ENCODE assay signal across 9 cellular contexts in the genomic region with DNA sequence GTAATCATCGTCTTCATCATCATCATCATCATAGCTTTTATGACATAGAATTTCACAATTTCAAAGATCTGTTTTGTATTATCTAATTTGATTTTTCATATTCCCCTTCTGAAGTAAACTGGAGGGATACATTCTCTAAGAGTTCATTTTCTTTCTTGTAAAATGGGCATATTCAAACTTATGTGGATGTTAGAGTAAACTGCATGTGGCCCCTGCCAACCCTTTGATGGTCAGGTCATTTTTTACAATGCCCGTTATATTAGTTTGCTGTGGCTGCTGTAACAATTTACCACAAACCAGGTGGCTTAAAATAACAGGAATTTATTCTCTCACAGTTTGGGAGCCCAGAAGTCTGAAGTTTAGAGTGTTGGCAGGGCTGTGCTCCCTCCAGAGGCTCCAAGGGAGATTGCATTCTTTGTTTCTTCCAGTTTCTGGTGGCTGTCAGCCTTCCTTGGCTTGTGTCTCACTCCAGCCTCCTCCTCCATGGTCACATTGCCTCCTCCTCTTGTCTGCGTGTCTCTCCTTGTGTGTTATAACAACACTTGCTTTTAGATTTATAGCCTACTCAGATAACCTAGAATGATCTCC.
A peak's percentile ranks its signal among the peaks of the same experiment; 100 is the strongest.
DNase-seq lines count a peak whose midpoint lies in the region; ATAC-seq and TF ChIP-seq lines count a peak whose summit lies in the region.
"Had no signal": no experiment of that assay in that cellular context is flagged by ENCODE, and none has a peak within 500 bp of the region (broad histone marks: within the 10 kb centered on the region; RNA-seq: fewer than 3 reads in every experiment).

No MANE protein-coding gene starts in this region.

- intact Hi-C loops in mucosa of descending colon (cut with DNase I, micrococcal nuclease) (no loop called here), ascending aorta (cut with DNase I) (no loop called here)

- H3K27ac ChIP-seq in ascending aorta: no peak overlapping the region
- no peak overlapping the region for H3K27ac ChIP-seq in effector memory CD4-positive, alpha-beta T cell (ENCODE audit: insufficient read depth, low read length, poor library complexity, severe bottlenecking)
- H3K27ac ChIP-seq: epithelial cell of prostate had no signal

- POLR2A ChIA-PET in AG04449 (lab: Yijun Ruan, JAX): no interaction called here

- H3K27me3 ChIP-seq in ascending aorta: no peaks in the 10 kb centered on the region
- no peaks in the 10 kb centered on the region for H3K27me3 ChIP-seq in effector memory CD4-positive, alpha-beta T cell (replicated peaks; ENCODE audit: control insufficient read depth, insufficient read depth, low read length, poor library complexity, severe bottlenecking)

- H3K36me3 ChIP-seq in mucosa of descending colon (ENCODE audit: low read depth): no peaks in the 10 kb centered on the region
- no peaks in the 10 kb centered on the region for H3K36me3 ChIP-seq in ascending aorta
- no peaks in the 10 kb centered on the region for H3K36me3 ChIP-seq in effector memory CD4-positive, alpha-beta T cell (ENCODE audit: control insufficient read depth, insufficient read depth, low read length)

- ATAC-seq in GM18502 (IDR thresholded peaks at IDR 0.05; ENCODE audit: poor library complexity, unreplicated experiment): peak; percentile 86
- peak; percentile 67 for ATAC-seq in mucosa of descending colon

- TF ChIP-seq CTCF in AG04449 (IDR thresholded peaks at IDR 0.05; ENCODE audit: insufficient read depth, low read length, missing control alignments): peak; percentile 77
- no peak for TF ChIP-seq CTCF in mucosa of descending colon (IDR thresholded peaks at IDR 0.05)
- peak in 1 of 3 experiments; percentile 26 for TF ChIP-seq CTCF in ascending aorta (IDR thresholded peaks at IDR 0.05)

- H3K4me1 ChIP-seq in mucosa of descending colon (ENCODE audit: low read depth): no peaks in the 10 kb centered on the region
- no peaks in the 10 kb centered on the region for H3K4me1 ChIP-seq in ascending aorta
- H3K4me1 ChIP-seq in effector memory CD4-positive, alpha-beta T cell (ENCODE audit: control insufficient read depth, insufficient read depth, low read length, poor library complexity, severe bottlenecking): no peaks in the 10 kb centered on the region

- DNase-seq in AG04449 (ENCODE audit: low read depth, low spot score): no peak
- DNase-seq in HuH-7.5 (ENCODE audit: low spot score): peak; percentile 4
- DNase-seq in astrocyte of the hippocampus (ENCODE audit: low read depth, low spot score): peak; percentile 62
- DNase-seq in mucosa of descending colon: peak in 1 of 3 donors; percentile 14
- DNase-seq in mesenteric fat pad (ENCODE audit: low spot score): no peak
- no peak for DNase-seq in ascending aorta (ENCODE audit: low spot score in 2 of 2)
- DNase-seq in effector memory CD4-positive, alpha-beta T cell: no peak

- H3K4me3 ChIP-seq in AG04449 (ENCODE audit: low read depth, low read length): no peak overlapping the region
- H3K4me3 ChIP-seq in mucosa of descending colon: no peak overlapping the region
- no peak overlapping the region for H3K4me3 ChIP-seq in ascending aorta
- no peak overlapping the region for H3K4me3 ChIP-seq in effector memory CD4-positive, alpha-beta T cell (ENCODE audit: insufficient read depth, low read depth, low read length, poor library complexity, severe bottlenecking)

- H3K9me3 ChIP-seq in mucosa of descending colon (no peaks in the 10 kb centered on the region), ascending aorta (no peaks in the 10 kb centered on the region)
- H3K9me3 ChIP-seq in effector memory CD4-positive, alpha-beta T cell (ENCODE audit: control insufficient read depth, low read length): no peaks in the 10 kb centered on the region

- CTCF ChIA-PET in AG04449 (lab: Yijun Ruan, JAX): interaction anchor here (0.8 to 3.7 kb wide), 7 partner anchors 10 to 119 kb away, joined by 3 to 16 read pairs (median 3); no protein-coding TSS in a partner anchor

Comparison
In these comparisons a context has a peak if more than half of its experiments do, and no peak if none do; other contexts are left out.
1. DNase-seq: peak in HuH-7.5 (single experiment) and astrocyte of the hippocampus (single experiment); none in AG04449 (single experiment), mesenteric fat pad (single experiment), ascending aorta (0 of 2) and effector memory CD4-positive, alpha-beta T cell (0 of 3).